Comparison of ENCODE assay signal across 18 cellular contexts in the genomic region with DNA sequence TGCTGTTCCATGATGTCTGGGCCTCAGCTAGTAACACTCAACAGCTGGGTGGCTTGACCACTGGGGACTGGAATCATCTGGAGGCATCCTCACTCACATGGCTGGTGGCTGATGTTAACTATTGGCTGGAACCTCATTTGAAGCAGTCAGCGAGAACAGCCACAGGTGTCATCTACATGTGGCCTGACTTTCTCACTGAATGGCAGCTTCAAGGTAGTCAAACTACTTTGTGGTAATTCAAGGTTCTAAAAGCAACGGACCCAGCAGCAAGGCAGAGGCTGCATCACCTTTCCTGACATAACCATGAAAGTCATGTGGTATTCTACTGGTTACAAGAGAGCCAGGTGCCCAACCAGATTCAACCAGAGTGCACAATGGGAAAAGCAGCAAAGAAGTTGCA.
DNase-seq lines count a peak whose midpoint lies in the region; ATAC-seq, FAIRE-seq and TF ChIP-seq lines count a peak whose summit lies in the region.
"Had no signal": no experiment of that assay in that cellular context is flagged by ENCODE, and none has a peak within 500 bp of the region (broad histone marks: within the 10 kb centered on the region; RNA-seq: fewer than 3 reads in every experiment).

No MANE protein-coding gene starts in this region.

- ATAC-seq in HCT116 (peak; percentile 23; the same call in 1 of the 2 replicates), PC-3 (no peak), left lung (no peak)
- ATAC-seq: gastrocnemius medialis; natural killer cell treated with Interleukin-12 subunit alpha and Interleukin-12 subunit beta and Interleukin-15 and Interleukin-18, amount 100 ng/mL, for 72 hours had no signal

- POLR2A ChIA-PET in HCT116 (lab: Charles Lee) = no interaction called here
- POLR2A ChIA-PET in PC-3 (lab: Charles Lee; ENCODE audit: unreplicated experiment) = no interaction called here

- TF ChIP-seq POLR2A in HCT116 (IDR thresholded peaks at IDR 0.05; ENCODE audit: borderline replicate concordance, extremely low read depth, insufficient read depth, insufficient read length) = no peak

- CTCF ChIA-PET in HCT116 (lab: Charles Lee) = interaction anchor here (1.0 to 4.2 kb wide), 3 partner anchors 41 to 121 kb away, joined by 4 to 29 read pairs (median 20); no protein-coding TSS in a partner anchor
- CTCF ChIA-PET in PC-3 (lab: Charles Lee) = interaction anchor here (1.2 to 1.6 kb wide), 2 partner anchors 48 to 50 kb away, joined by 3 to 6 read pairs; no protein-coding TSS in a partner anchor
- CTCF ChIA-PET in activated naive CD4-positive, alpha-beta T cell treated with anti-CD3 and anti-CD28 coated beads for 36 hours (lab: Charles Lee) = interaction anchor here (0.6 to 1.5 kb wide), 5 partner anchors 46 to 93 kb away, joined by 3 to 7 read pairs (median 4); no protein-coding TSS in a partner anchor

- TF ChIP-seq CTCF in GM12865 (IDR thresholded peaks at IDR 0.05; ENCODE audit: insufficient read depth, low read depth, low read length, missing control alignments) = no peak
- TF ChIP-seq CTCF in HCT116 (IDR thresholded peaks at IDR 0.05 in 2 of 3, conservative IDR thresholded peaks at IDR 0.05 in 1 of 3; ENCODE audit: borderline replicate concordance in 1 of 3, insufficient read depth in 1 of 3, low read depth in 2 of 3, low read length in 2 of 3) = no peak
- TF ChIP-seq CTCF in PC-3 (conservative IDR thresholded peaks at IDR 0.05; ENCODE audit: low read depth, low read length) = no peak
- TF ChIP-seq CTCF in left lung (IDR thresholded peaks at IDR 0.05) = no peak
- no peak for TF ChIP-seq CTCF in D721Med (IDR thresholded peaks at IDR 0.05; ENCODE audit: insufficient read depth, missing control alignments)

- no peaks in the 10 kb centered on the region for H3F3A ChIP-seq in PC-3 (ENCODE audit: low read length, unreplicated experiment)

- TF ChIP-seq RAD21 in HCT116 (IDR thresholded peaks at IDR 0.05; ENCODE audit: low read depth) = no peak

- H3K4me3 ChIP-seq in GM12865 (ENCODE audit: low read depth, low read length) = no peak overlapping the region
- no peak overlapping the region for H3K4me3 ChIP-seq in HCT116 (replicated peaks in 1 of 2; ENCODE audit: low read depth in 1 of 2, low read length in 2 of 2)
- H3K4me3 ChIP-seq in PC-3 (ENCODE audit: low read length) = no peak overlapping the region
- no peak overlapping the region for H3K4me3 ChIP-seq in left lung
- H3K4me3 ChIP-seq: gastrocnemius medialis had no signal

- H3K27me3 Mint-ChIP-seq in activated naive CD4-positive, alpha-beta T cell treated with anti-CD3 and anti-CD28 coated beads for 36 hours (ENCODE audit: low read depth) = peaks cover 2% of the 10 kb centered on the region
- H3K27me3 Mint-ChIP-seq: CD4-positive, CD25-positive, alpha-beta regulatory T cell; central memory CD8-positive, alpha-beta T cell; natural killer cell treated with Interleukin-12 subunit alpha and Interleukin-12 subunit beta and Interleukin-15 and Interleukin-18, amount 100 ng/mL, for 72 hours had no signal

- H3K4me3 Mint-ChIP-seq in activated naive CD4-positive, alpha-beta T cell treated with anti-CD3 and anti-CD28 coated beads for 36 hours = no peak overlapping the region
- H3K4me3 Mint-ChIP-seq: CD4-positive, CD25-positive, alpha-beta regulatory T cell; central memory CD8-positive, alpha-beta T cell; natural killer cell treated with Interleukin-12 subunit alpha and Interleukin-12 subunit beta and Interleukin-15 and Interleukin-18, amount 100 ng/mL, for 72 hours had no signal

- intact Hi-C loops in HCT116 (cut with micrococcal nuclease) = loop anchor here (5.0 kb wide), 3 partner anchors 84 to 401 kb away; no protein-coding TSS in a partner anchor
- intact Hi-C loops in PC-3 (cut with micrococcal nuclease) = no loop called here
- intact Hi-C loops in left lung (cut with DNase I) = no loop called here
- intact Hi-C loops in activated naive CD4-positive, alpha-beta T cell treated with anti-CD3 and anti-CD28 coated beads for 36 hours (cut with micrococcal nuclease) = loop anchor here (5.0 kb wide), 1 partner anchor 121 kb away; no protein-coding TSS in a partner anchor

- H3K9me2 ChIP-seq in HCT116 (ENCODE audit: insufficient read depth) (no peaks in the 10 kb centered on the region), PC-3 (replicated peaks; ENCODE audit: low read length) (no peaks in the 10 kb centered on the region)

- peaks cover 0 to 5% of the 10 kb centered on the region in 2 experiments; a peak in 1 of 4 replicates for H3K36me3 ChIP-seq in HCT116 (ENCODE audit: control insufficient read depth in 1 of 2, insufficient read depth in 2 of 2, low read length in 2 of 2)
- H3K36me3 ChIP-seq in PC-3 (ENCODE audit: low read depth, low read length) = no peaks in the 10 kb centered on the region
- no peaks in the 10 kb centered on the region for H3K36me3 ChIP-seq in left lung
- H3K36me3 ChIP-seq: gastrocnemius medialis had no signal

- H3K9ac ChIP-seq in HCT116 (ENCODE audit: low read length) (no peak overlapping the region), PC-3 (ENCODE audit: low read length) (no peak overlapping the region)

- RAD21 ChIA-PET in HCT116 (lab: Charles Lee; ENCODE audit: low non-redundant PET in 1 of 2, low total read pairs in 2 of 2, uncharacterized antibody in 2 of 2, unreplicated experiment in 2 of 2) = interaction anchor here (0.6 to 1.2 kb wide), 2 partner anchors 50 to 86 kb away, joined by 3 read pairs; no protein-coding TSS in a partner anchor

- peaks cover 2% of the 10 kb centered on the region for H3K4me1 Mint-ChIP-seq in activated naive CD4-positive, alpha-beta T cell treated with anti-CD3 and anti-CD28 coated beads for 36 hours (ENCODE audit: low read depth)
- H3K4me1 Mint-ChIP-seq: CD4-positive, CD25-positive, alpha-beta regulatory T cell; central memory CD8-positive, alpha-beta T cell had no signal

- peaks cover 70 to 75% of the 10 kb centered on the region in 2 experiments for H3K4me1 ChIP-seq in HCT116 (ENCODE audit: control insufficient read depth in 1 of 2, insufficient read depth in 2 of 2, low read length in 2 of 2)
- peaks cover 33% of the 10 kb centered on the region for H3K4me1 ChIP-seq in PC-3 (ENCODE audit: insufficient read depth, low read length)
- H3K4me1 ChIP-seq in left lung = peaks cover 17% of the 10 kb centered on the region in 2 donors

- H3K36me3 Mint-ChIP-seq in activated naive CD4-positive, alpha-beta T cell treated with anti-CD3 and anti-CD28 coated beads for 36 hours (ENCODE audit: low read depth) = no peaks in the 10 kb centered on the region
- H3K36me3 Mint-ChIP-seq: CD4-positive, CD25-positive, alpha-beta regulatory T cell; natural killer cell treated with Interleukin-12 subunit alpha and Interleukin-12 subunit beta and Interleukin-15 and Interleukin-18, amount 100 ng/mL, for 72 hours had no signal

- H3K4me2 ChIP-seq in HCT116 (ENCODE audit: low read length) (peak overlapping the region; percentile 57), PC-3 (ENCODE audit: low read length) (0 out of 2 replicates have a peak overlapping the region, but pooled peaks have one; percentile 4)

- H2AFZ ChIP-seq in HCT116 (ENCODE audit: low read depth, low read length, poor library complexity, severe bottlenecking) = no peak overlapping the region
- H2AFZ ChIP-seq in PC-3 (ENCODE audit: low read length) = no peak overlapping the region

- no TSS peak for BruUV-seq in HCT116 (replicated peaks; lab: Mats Ljungman, UMichigan)
- no TSS peak for BruUV-seq in PC-3 (replicated peaks; lab: Mats Ljungman, UMichigan)

- H3K9me3 Mint-ChIP-seq in activated naive CD4-positive, alpha-beta T cell treated with anti-CD3 and anti-CD28 coated beads for 36 hours = no peaks in the 10 kb centered on the region
- H3K9me3 Mint-ChIP-seq: central memory CD8-positive, alpha-beta T cell; natural killer cell treated with Interleukin-12 subunit alpha and Interleukin-12 subunit beta and Interleukin-15 and Interleukin-18, amount 100 ng/mL, for 72 hours had no signal

- no peaks in the 10 kb centered on the region for H3K9me3 ChIP-seq in HCT116 (ENCODE audit: control insufficient read depth in 1 of 2, insufficient read depth in 1 of 2, low read depth in 1 of 2, low read length in 2 of 2)
- H3K9me3 ChIP-seq in PC-3 (ENCODE audit: low read length) = no peaks in the 10 kb centered on the region
- no peaks in the 10 kb centered on the region for H3K9me3 ChIP-seq in left lung
- H3K9me3 ChIP-seq: gastrocnemius medialis had no signal

- no peak overlapping the region for H3K27ac Mint-ChIP-seq in activated naive CD4-positive, alpha-beta T cell treated with anti-CD3 and anti-CD28 coated beads for 36 hours
- H3K27ac Mint-ChIP-seq: CD4-positive, CD25-positive, alpha-beta regulatory T cell; natural killer cell treated with Interleukin-12 subunit alpha and Interleukin-12 subunit beta and Interleukin-15 and Interleukin-18, amount 100 ng/mL, for 72 hours had no signal

- H3K27me3 ChIP-seq in HCT116 (ENCODE audit: insufficient read depth, low read length) (no peaks in the 10 kb centered on the region), PC-3 (ENCODE audit: low read length) (no peaks in the 10 kb centered on the region), left lung (no peaks in the 10 kb centered on the region)
- H3K27me3 ChIP-seq: gastrocnemius medialis had no signal

- H3K79me2 ChIP-seq in HCT116 (ENCODE audit: insufficient read depth, low read length) = peaks cover 97% of the 10 kb centered on the region
- H3K79me2 ChIP-seq in PC-3 (ENCODE audit: low read length) = peaks cover 47% of the 10 kb centered on the region

- DNase-seq in GM12865 (ENCODE audit: low read depth) (peak; percentile 58), HCT116 (ENCODE audit: low read depth, low spot score) (no peak), PC-3 (no peak), left lung (no peak), NCI-H69 (lab: John Stamatoyannopoulos, UW) (no peak), D721Med (ENCODE audit: insufficient read length, low spot score) (no peak), A172 (ENCODE audit: low spot score) (no peak)
- DNase-seq in activated naive CD4-positive, alpha-beta T cell treated with anti-CD3 and anti-CD28 coated beads for 36 hours = no peak
- DNase-seq: activated T-cell treated with anti-CD3 and anti-CD28 coated beads for 4 hours; CD4-positive, CD25-positive, alpha-beta regulatory T cell; effector CD4-positive, alpha-beta T cell; gastrocnemius medialis; NCI-H2107; NCI-H510A; stimulated activated CD4-positive, alpha-beta T cell treated with anti-CD3 and anti-CD28 coated beads, Interleukin-2, amount 100 ng/mL, for 48 hours had no signal

- H3K27ac ChIP-seq in HCT116 (ENCODE audit: low read depth, low read length) (peak overlapping the region; percentile 97), PC-3 (ENCODE audit: low read length) (no peak overlapping the region), left lung (peak overlapping the region; percentile 13 to 60)

- H4K20me1 ChIP-seq in HCT116 (ENCODE audit: insufficient read depth) (no peaks in the 10 kb centered on the region), PC-3 (ENCODE audit: low read length) (no peaks in the 10 kb centered on the region)

- no peak for FAIRE-seq in D721Med (lab: Jason Lieb, UNC)
- FAIRE-seq: urothelium cell line had no signal

TF ChIP-seq in HCT116, 20 proteins besides CTCF, POLR2A, EP300 and RAD21:
- TF ChIP-seq, protein P1, sequence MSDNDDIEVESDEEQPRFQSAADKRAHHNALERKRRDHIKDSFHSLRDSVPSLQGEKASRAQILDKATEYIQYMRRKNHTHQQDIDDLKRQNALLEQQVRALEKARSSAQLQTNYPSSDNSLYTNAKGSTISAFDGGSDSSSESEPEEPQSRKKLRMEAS (IDR thresholded peaks at IDR 0.05) = peak; percentile 46; the same call in 1 of the 2 replicates
- TF ChIP-seq CEBPB (IDR thresholded peaks at IDR 0.05; ENCODE audit: low read depth) = no peak

Comparison
In these comparisons a context has a peak if more than half of its experiments do, and no peak if none do; other contexts are left out.
1. intact Hi-C loops: an anchor here in HCT116 (5.0 kb wide) and activated naive CD4-positive, alpha-beta T cell treated with anti-CD3 and anti-CD28 coated beads for 36 hours (5.0 kb wide); none called in PC-3 and left lung.